Comparison of ENCODE assay signal across 14 cellular contexts in genomic region chr10:29955308-29955935, GRCh38.
DNase-seq lines count a peak whose midpoint lies in the region; TF ChIP-seq lines count a peak whose summit lies in the region.
"Had no signal": no experiment of that assay in that cellular context is flagged by ENCODE, and none has a peak within 500 bp of the region (broad histone marks: within the 10 kb centered on the region; RNA-seq: fewer than 3 reads in every experiment).

No MANE protein-coding gene starts in this region.

- peak; percentile 39 for DNase-seq in HK-2 (ENCODE audit: unreplicated experiment)
- peak; percentile 91 for DNase-seq in astrocyte of the cerebellum (ENCODE audit: low read depth)
- peak; percentile 37 for DNase-seq in iPS-NIHi11 (ENCODE audit: low spot score)
- peak; percentile 35 for DNase-seq in stromal cell of bone marrow (ENCODE audit: low read depth)
- DNase-seq in posterior vena cava (ENCODE audit: low spot score): no peak
- DNase-seq in erythroblast (lab: John Stamatoyannopoulos, UW): no peak
- no peak for DNase-seq in NCI-H2029 treated with DMSO at 0.1 percent for 48 hours (lab: John Stamatoyannopoulos, UW)
- DNase-seq: activated CD8-positive, alpha-beta T cell treated with anti-CD3 and anti-CD28 coated beads, Interleukin-2, amount 10 ng/mL, durations not matched to agents 7 days and 5 days; amniotic stem cell; CD4-positive, CD25-positive, alpha-beta regulatory T cell; dorsolateral prefrontal cortex; NCI-H2171 treated with DMSO at 0.1 percent for 48 hours; thyroid gland had no signal

- peak; percentile 37 for TF ChIP-seq CTCF in astrocyte of the cerebellum (IDR thresholded peaks at IDR 0.05; ENCODE audit: low read depth, low read length, missing control alignments)

- TF ChIP-seq POLR2A in erythroblast (IDR thresholded peaks at IDR 0.05; ENCODE audit: low read length): no peak

- H3K4me3 ChIP-seq in astrocyte of the cerebellum (ENCODE audit: low read depth, low read length): no peak overlapping the region
- H3K4me3 ChIP-seq: dorsolateral prefrontal cortex, SJSA1, thyroid gland had no signal

- intact Hi-C loops in posterior vena cava (cut with DNase I): no loop called here

- in situ Hi-C loops in astrocyte of the cerebellum (cut with HindIII; ENCODE audit: low sequenced_read_pairs): no loop called here

Comparison
In these comparisons a context has a peak if more than half of its experiments do, and no peak if none do; other contexts are left out.
1. DNase-seq: peak in HK-2 (single experiment), astrocyte of the cerebellum (single experiment), iPS-NIHi11 (single experiment) and stromal cell of bone marrow (single experiment); none in posterior vena cava (single experiment), erythroblast (0 of 2) and NCI-H2029 treated with DMSO at 0.1 percent for 48 hours (single experiment).